Comparison of ENCODE assay signal across 10 cellular contexts in genomic region chrX:45187731-45188130, GRCh38. TPM values are rescaled to one million over a fixed set of nuclear protein-coding genes. Genes with fewer than 3 reads are reported as not detected.
DNase-seq lines count a peak whose midpoint lies in the region; ATAC-seq and TF ChIP-seq lines count a peak whose summit lies in the region.
"Had no signal": no experiment of that assay in that cellular context is flagged by ENCODE, and none has a peak within 500 bp of the region (broad histone marks: within the 10 kb centered on the region; RNA-seq: fewer than 3 reads in every experiment).

No MANE protein-coding gene starts in this region.

- no peak for ATAC-seq in right cardiac atrium
- ATAC-seq in left cardiac atrium, result no peak
- no peak for ATAC-seq in HG03565 (IDR thresholded peaks at IDR 0.05; ENCODE audit: unreplicated experiment)
- ATAC-seq in GM21367 (IDR thresholded peaks at IDR 0.05; ENCODE audit: unreplicated experiment), result no peak
- ATAC-seq in HG03457 (IDR thresholded peaks at IDR 0.05; ENCODE audit: unreplicated experiment), result no peak

- H3K9me3 ChIP-seq in right cardiac atrium (ENCODE audit: control insufficient read depth, low read length) (no peaks in the 10 kb centered on the region), uterus (no peaks in the 10 kb centered on the region)

- H3K27ac ChIP-seq in right cardiac atrium (ENCODE audit: low read length) (no peak overlapping the region), uterus (peak overlapping the region; percentile 53 to 76)

- no peak for DNase-seq in right cardiac atrium
- no peak for DNase-seq in left cardiac atrium
- DNase-seq in astrocyte of the spinal cord (ENCODE audit: low read depth, low spot score), result no peak
- peak; percentile 45 for DNase-seq in midbrain (lab: John Stamatoyannopoulos, UW)
- no peak for DNase-seq in uterus

- intact Hi-C loops in right cardiac atrium (cut with DNase I) (loop anchor here in 1 of 4 donors (5.0 kb wide), 1 partner anchor 1230 kb away; no protein-coding TSS in a partner anchor), left cardiac atrium (cut with DNase I) (loop anchor here in 1 of 2 donors (5.0 kb wide), 1 partner anchor 1230 kb away; no protein-coding TSS in a partner anchor), uterus (cut with DNase I; ENCODE audit: low total_unique reads) (no loop called here)

- H3K27me3 ChIP-seq in right cardiac atrium (ENCODE audit: control insufficient read depth, insufficient read depth) (no peaks in the 10 kb centered on the region), uterus (no peaks in the 10 kb centered on the region)

- H3K4me1 ChIP-seq in right cardiac atrium (ENCODE audit: control insufficient read depth, insufficient read depth, low read length) (no peaks in the 10 kb centered on the region), uterus (no peaks in the 10 kb centered on the region)

- in situ Hi-C loops in astrocyte of the spinal cord (cut with HindIII; ENCODE audit: low sequenced_read_pairs), result no loop called here

- WGBS in right cardiac atrium, result 22% methylated on average over 6 of the region's 6 CpGs

- H3K4me3 ChIP-seq in right cardiac atrium (ENCODE audit: low read length) (peak overlapping the region; percentile 40), astrocyte of the spinal cord (ENCODE audit: low read depth, low read length) (peak overlapping the region; percentile 39), uterus (peak overlapping the region in 1 of 2 donors; percentile 27)

- TF ChIP-seq POLR2A in uterus (IDR thresholded peaks at IDR 0.05), result no peak

- H3K36me3 ChIP-seq in uterus, result no peaks in the 10 kb centered on the region

- TF ChIP-seq CTCF in astrocyte of the spinal cord (IDR thresholded peaks at IDR 0.05; ENCODE audit: low read depth, low read length), result no peak
- TF ChIP-seq CTCF in uterus (IDR thresholded peaks at IDR 0.05), result no peak

RNA-seq across cellular contexts. Expression of gene DIPK2B, which starts 12.9 kb away (rescaled TPM):
- total RNA-seq in right cardiac atrium (1 to 10 TPM; 4.1 to 9.4 (median 7.7) TPM), left cardiac atrium (10 to 100 TPM; 20.8 to 26.0 TPM), uterus (10 to 100 TPM; 21.2 to 95.6 (median 30.8) TPM)
- 10.9 TPM for polyA plus RNA-seq in right cardiac atrium
- total RNA-seq: H1, myocyte had no signal
- polyA plus RNA-seq: H1 had no signal
